ENCODE assay signal across 8 cellular contexts in genomic region chr5:39547548-39548154, GRCh38.
DNase-seq lines count a peak whose midpoint lies in the region; ATAC-seq and TF ChIP-seq lines count a peak whose summit lies in the region.

No MANE protein-coding gene starts in this region.

- DNase-seq in DMS153 (lab: John Stamatoyannopoulos, UW) = peak; percentile 25
- peak in 1 of 2 experiments; percentile 12 for DNase-seq in HL-60 (ENCODE audit: low read depth in 1 of 2, low spot score in 1 of 2)
- DNase-seq in SHP77 (lab: John Stamatoyannopoulos, UW) = peak; percentile 72 to 81
- DNase-seq in endodermal cell = no peak
- peak in 1 of 3 donors; percentile 84 for DNase-seq in mucosa of descending colon
- no peak for DNase-seq in activated CD4-positive, alpha-beta memory T cell treated with anti-CD3 and anti-CD28 coated beads, Interleukin-2, amount 10 ng/mL, durations not matched to agents 7 days and 5 days

- H3K27me3 ChIP-seq in HL-60 (ENCODE audit: insufficient read depth, poor library complexity, severe bottlenecking) (no peaks in the 10 kb centered on the region), endodermal cell (ENCODE audit: control insufficient read depth, insufficient read depth, low read length, poor library complexity, severe bottlenecking) (no peaks in the 10 kb centered on the region)

- H3K27ac Mint-ChIP-seq in endodermal cell = no peak overlapping the region
- no peak overlapping the region for H3K27ac Mint-ChIP-seq in activated CD4-positive, alpha-beta memory T cell treated with anti-CD3 and anti-CD28 coated beads, Interleukin-2, amount 10 ng/mL, durations not matched to agents 7 days and 5 days

- no peak overlapping the region for H3K4me3 ChIP-seq in HL-60 (replicated peaks; ENCODE audit: insufficient read depth, low read length)
- no peak overlapping the region for H3K4me3 ChIP-seq in endodermal cell (ENCODE audit: low read length)
- H3K4me3 ChIP-seq in mucosa of descending colon = no peak overlapping the region

- no peaks in the 10 kb centered on the region for H3K36me3 Mint-ChIP-seq in endodermal cell (ENCODE audit: low read depth)
- no peaks in the 10 kb centered on the region for H3K36me3 Mint-ChIP-seq in activated CD4-positive, alpha-beta memory T cell treated with anti-CD3 and anti-CD28 coated beads, Interleukin-2, amount 10 ng/mL, durations not matched to agents 7 days and 5 days (ENCODE audit: low read depth)

- TF ChIP-seq CTCF in HL-60 (IDR thresholded peaks at IDR 0.05; ENCODE audit: insufficient read depth, low read length) (peak; percentile 51), endodermal cell (conservative IDR thresholded peaks at IDR 0.05) (peak; percentile 89), mucosa of descending colon (IDR thresholded peaks at IDR 0.05) (no peak)

- intact Hi-C loops in mucosa of descending colon (cut with DNase I, micrococcal nuclease) = loop anchor here (2.0 to 10.0 kb wide), 3 partner anchors 170 to 323 kb away; no protein-coding TSS in a partner anchor

- H3K4me1 Mint-ChIP-seq in endodermal cell = peaks cover 4% of the 10 kb centered on the region
- H3K4me1 Mint-ChIP-seq in activated CD4-positive, alpha-beta memory T cell treated with anti-CD3 and anti-CD28 coated beads, Interleukin-2, amount 10 ng/mL, durations not matched to agents 7 days and 5 days = peaks cover 1% of the 10 kb centered on the region

- POLR2A ChIA-PET in activated CD4-positive, alpha-beta memory T cell treated with anti-CD3 and anti-CD28 coated beads, Interleukin-2, amount 10 ng/mL, durations not matched to agents 7 days and 5 days (lab: Charles Lee) = interaction anchor here (1.0 to 1.5 kb wide), 2 partner anchors 172 to 330 kb away, joined by 4 read pairs; no protein-coding TSS in a partner anchor

- WGBS in endodermal cell (ENCODE audit: insufficient coverage in 1 of 2, insufficient read length in 1 of 2), 2 experiments = 33 to 50% methylated on average over 3 to 9 of the region's 9 CpGs

- H3K9ac ChIP-seq in endodermal cell (ENCODE audit: extremely low read depth, low read length, poor library complexity, severe bottlenecking) = no peak overlapping the region

- no peaks in the 10 kb centered on the region for H3K27me3 Mint-ChIP-seq in endodermal cell (ENCODE audit: insufficient read depth)
- H3K27me3 Mint-ChIP-seq in activated CD4-positive, alpha-beta memory T cell treated with anti-CD3 and anti-CD28 coated beads, Interleukin-2, amount 10 ng/mL, durations not matched to agents 7 days and 5 days = peaks cover 10% of the 10 kb centered on the region

- CTCF ChIA-PET in activated CD4-positive, alpha-beta memory T cell treated with anti-CD3 and anti-CD28 coated beads, Interleukin-2, amount 10 ng/mL, durations not matched to agents 7 days and 5 days (lab: Charles Lee) = interaction anchor here (0.8 to 2.9 kb wide), 17 partner anchors 8 to 604 kb away, joined by 3 to 52 read pairs (median 4); no protein-coding TSS in a partner anchor

- H3K36me3 ChIP-seq in endodermal cell (ENCODE audit: control insufficient read depth, insufficient read depth, low read length) (no peaks in the 10 kb centered on the region), mucosa of descending colon (ENCODE audit: low read depth) (no peaks in the 10 kb centered on the region)

- ATAC-seq in mucosa of descending colon = peak; percentile 83
- no peak for ATAC-seq in HG02852 (IDR thresholded peaks at IDR 0.05; ENCODE audit: unreplicated experiment)
- ATAC-seq in HG03342 (IDR thresholded peaks at IDR 0.05; ENCODE audit: unreplicated experiment) = no peak

- H3K4me1 ChIP-seq in endodermal cell (ENCODE audit: control insufficient read depth, insufficient read depth, low read length) = no peaks in the 10 kb centered on the region
- peaks cover 7% of the 10 kb centered on the region for H3K4me1 ChIP-seq in mucosa of descending colon (ENCODE audit: low read depth)

- no peaks in the 10 kb centered on the region for H3K9me3 ChIP-seq in endodermal cell (ENCODE audit: control insufficient read depth, low read length)
- no peaks in the 10 kb centered on the region for H3K9me3 ChIP-seq in mucosa of descending colon

- H3K9me3 Mint-ChIP-seq in endodermal cell = no peaks in the 10 kb centered on the region
- H3K9me3 Mint-ChIP-seq in activated CD4-positive, alpha-beta memory T cell treated with anti-CD3 and anti-CD28 coated beads, Interleukin-2, amount 10 ng/mL, durations not matched to agents 7 days and 5 days = no peaks in the 10 kb centered on the region

- H3K4me3 Mint-ChIP-seq in endodermal cell = no peak overlapping the region
- no peak overlapping the region for H3K4me3 Mint-ChIP-seq in activated CD4-positive, alpha-beta memory T cell treated with anti-CD3 and anti-CD28 coated beads, Interleukin-2, amount 10 ng/mL, durations not matched to agents 7 days and 5 days

- H3K27ac ChIP-seq in HL-60 (replicated peaks) = no peak overlapping the region
- no peak overlapping the region for H3K27ac ChIP-seq in endodermal cell (ENCODE audit: low read depth, low read length)

Comparison
In these comparisons a context has a peak if more than half of its experiments do, and no peak if none do; other contexts are left out.
1. DNase-seq: peak in DMS153 (single experiment) and SHP77 (2 of 2); none in endodermal cell (single experiment) and activated CD4-positive, alpha-beta memory T cell treated with anti-CD3 and anti-CD28 coated beads, Interleukin-2, amount 10 ng/mL, durations not matched to agents 7 days and 5 days (single experiment).